In the genomic region with DNA sequence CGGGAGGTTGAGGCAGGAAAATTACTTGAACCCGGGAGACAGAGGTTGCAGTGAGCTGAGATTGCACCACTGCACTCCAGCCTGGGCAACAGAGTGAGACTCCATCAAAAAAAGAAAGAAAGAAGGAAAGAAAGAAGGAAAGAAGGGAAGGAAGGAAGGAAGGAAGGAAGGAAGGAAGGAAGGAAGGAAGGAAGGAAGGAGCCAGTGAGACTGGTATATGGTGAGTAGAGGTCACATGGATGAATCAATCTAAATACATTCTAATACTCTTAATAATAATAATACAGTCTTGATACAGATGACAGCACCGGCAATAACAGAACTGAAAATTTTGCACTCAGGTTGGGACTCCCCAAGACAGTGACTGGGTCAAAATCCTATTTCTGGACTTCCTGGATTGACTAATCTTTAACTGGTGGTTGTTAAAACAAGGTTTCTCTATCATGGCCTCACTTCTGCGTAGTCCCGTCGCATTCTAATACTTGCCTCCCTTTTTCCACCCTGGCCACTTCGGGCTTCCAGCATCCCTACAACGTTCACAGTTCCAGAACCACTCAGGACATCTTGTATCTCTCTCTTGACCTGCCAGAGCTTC, we compare ENCODE assay signal across 14 cellular contexts. TPM values are rescaled to one million over a fixed set of nuclear protein-coding genes. Genes with fewer than 3 reads are reported as not detected.
DNase-seq lines count a peak whose midpoint lies in the region; ATAC-seq and TF ChIP-seq lines count a peak whose summit lies in the region.
"Had no signal": no experiment of that assay in that cellular context is flagged by ENCODE, and none has a peak within 500 bp of the region (broad histone marks: within the 10 kb centered on the region; RNA-seq: fewer than 3 reads in every experiment).

No MANE protein-coding gene starts in this region.

- POLR2A ChIA-PET in HEK293 (lab: Yijun Ruan, JAX): no interaction called here
- POLR2A ChIA-PET in activated CD4-positive, alpha-beta memory T cell treated with anti-CD3 and anti-CD28 coated beads, Interleukin-2, amount 10 ng/mL, durations not matched to agents 7 days and 5 days (lab: Charles Lee): no interaction called here

- no peaks in the 10 kb centered on the region for H3K4me1 Mint-ChIP-seq in activated CD4-positive, alpha-beta memory T cell treated with anti-CD3 and anti-CD28 coated beads, Interleukin-2, amount 10 ng/mL, durations not matched to agents 7 days and 5 days

- ATAC-seq in HG03280 (IDR thresholded peaks at IDR 0.05; ENCODE audit: unreplicated experiment): peak; percentile 95
- ATAC-seq: A549, gastrocnemius medialis had no signal

- no peak overlapping the region for H3K27ac ChIP-seq in HEK293 (ENCODE audit: extremely low read depth, low read depth, low read length)
- H3K27ac ChIP-seq: A549, gastrocnemius medialis had no signal

- H3K27ac Mint-ChIP-seq in activated CD4-positive, alpha-beta memory T cell treated with anti-CD3 and anti-CD28 coated beads, Interleukin-2, amount 10 ng/mL, durations not matched to agents 7 days and 5 days: no peak overlapping the region
- H3K27ac Mint-ChIP-seq: dendritic cell treated with granulocyte-macrophage colony-stimulating factor and Interleukin-4, amounts not matched to agents 40 ng/mL and 50 ng/mL, for 4 days had no signal

- CTCF ChIA-PET in HEK293 (lab: Yijun Ruan, JAX): interaction anchor here (1.1 kb wide), 1 partner anchor 30 kb away, joined by 3 read pairs; no protein-coding TSS in a partner anchor
- CTCF ChIA-PET in activated CD4-positive, alpha-beta memory T cell treated with anti-CD3 and anti-CD28 coated beads, Interleukin-2, amount 10 ng/mL, durations not matched to agents 7 days and 5 days (lab: Charles Lee): no interaction called here

- no peaks in the 10 kb centered on the region for H3K36me3 ChIP-seq in HEK293 (ENCODE audit: control insufficient read depth in 2 of 2, insufficient read depth in 1 of 2, low read length in 2 of 2)
- H3K36me3 ChIP-seq in BE2C: no peaks in the 10 kb centered on the region
- H3K36me3 ChIP-seq: gastrocnemius medialis had no signal

- DNase-seq in CD1c-positive myeloid dendritic cell (ENCODE audit: extremely low spot score) (peak; percentile 28), NCI-H524 treated with DMSO at 0.1 percent for 48 hours (lab: John Stamatoyannopoulos, UW) (no peak), BE2C (no peak), T1000 (lab: John Stamatoyannopoulos, UW) (no peak)
- DNase-seq in activated CD4-positive, alpha-beta memory T cell treated with anti-CD3 and anti-CD28 coated beads, Interleukin-2, amount 10 ng/mL, durations not matched to agents 7 days and 5 days: no peak
- DNase-seq: activated naive CD4-positive, alpha-beta T cell treated with Interleukin-2 at 50 U/mL for 16 hours; EL; gastrocnemius medialis; NCI-H1694 had no signal

- H3K9me3 ChIP-seq in HEK293 (ENCODE audit: control insufficient read depth, insufficient read depth, low read depth, low read length): no peaks in the 10 kb centered on the region
- no peaks in the 10 kb centered on the region for H3K9me3 ChIP-seq in BE2C
- H3K9me3 ChIP-seq: A549, gastrocnemius medialis had no signal

- TF ChIP-seq CTCF in HEK293 (tag by site-specific recombination; IDR thresholded peaks at IDR 0.05) (no peak), BE2C (IDR thresholded peaks at IDR 0.05; ENCODE audit: low read depth, low read length) (no peak)

- no peaks in the 10 kb centered on the region for H3K27me3 Mint-ChIP-seq in activated CD4-positive, alpha-beta memory T cell treated with anti-CD3 and anti-CD28 coated beads, Interleukin-2, amount 10 ng/mL, durations not matched to agents 7 days and 5 days
- H3K27me3 Mint-ChIP-seq: dendritic cell treated with granulocyte-macrophage colony-stimulating factor and Interleukin-4, amounts not matched to agents 40 ng/mL and 50 ng/mL, for 4 days had no signal

- H3K4me3 ChIP-seq in HEK293 (ENCODE audit: low read depth, low read length) (no peak overlapping the region), BE2C (ENCODE audit: low read depth, low read length) (no peak overlapping the region)
- H3K4me3 ChIP-seq: A549, gastrocnemius medialis had no signal

- H3K4me1 ChIP-seq in HEK293 (ENCODE audit: control insufficient read depth, insufficient read depth, low read length): no peaks in the 10 kb centered on the region
- no peaks in the 10 kb centered on the region for H3K4me1 ChIP-seq in BE2C
- H3K4me1 ChIP-seq: A549, gastrocnemius medialis had no signal

- H3K27me3 ChIP-seq in BE2C: no peaks in the 10 kb centered on the region
- H3K27me3 ChIP-seq: gastrocnemius medialis had no signal

- H3K4me3 Mint-ChIP-seq in activated CD4-positive, alpha-beta memory T cell treated with anti-CD3 and anti-CD28 coated beads, Interleukin-2, amount 10 ng/mL, durations not matched to agents 7 days and 5 days: no peak overlapping the region
- H3K4me3 Mint-ChIP-seq: dendritic cell treated with granulocyte-macrophage colony-stimulating factor and Interleukin-4, amounts not matched to agents 40 ng/mL and 50 ng/mL, for 4 days had no signal

- no peaks in the 10 kb centered on the region for H3K9me3 Mint-ChIP-seq in activated CD4-positive, alpha-beta memory T cell treated with anti-CD3 and anti-CD28 coated beads, Interleukin-2, amount 10 ng/mL, durations not matched to agents 7 days and 5 days
- H3K9me3 Mint-ChIP-seq: dendritic cell treated with granulocyte-macrophage colony-stimulating factor and Interleukin-4, amounts not matched to agents 40 ng/mL and 50 ng/mL, for 4 days had no signal

- peak; percentile 46 for TF ChIP-seq POLR2A in GM19099 (IDR thresholded peaks at IDR 0.05; ENCODE audit: extremely low read depth, insufficient read length, low read depth)

- no peaks in the 10 kb centered on the region for H3K36me3 Mint-ChIP-seq in activated CD4-positive, alpha-beta memory T cell treated with anti-CD3 and anti-CD28 coated beads, Interleukin-2, amount 10 ng/mL, durations not matched to agents 7 days and 5 days (ENCODE audit: low read depth)

TF ChIP-seq in HEK293, 187 proteins besides CTCF, POLR2A, EP300 and RAD21:
- TF ChIP-seq ZNF37A (tag by site-specific recombination; IDR thresholded peaks at IDR 0.05): no peak
- TF ChIP-seq PRDM1 (tag by site-specific recombination; IDR thresholded peaks at IDR 0.05): no peak
- no peak for TF ChIP-seq GLI2 (tag by site-specific recombination; IDR thresholded peaks at IDR 0.05; ENCODE audit: borderline replicate concordance, low read depth)
- 0 out of 2 replicates have a peak, but pooled peaks have one; percentile 28 for TF ChIP-seq ZNF366 (tag by site-specific recombination; conservative IDR thresholded peaks at IDR 0.05)
- TF ChIP-seq ZNF146 (tag by site-specific recombination; IDR thresholded peaks at IDR 0.05): no peak
- TF ChIP-seq ZNF530 (tag by site-specific recombination; IDR thresholded peaks at IDR 0.05; ENCODE audit: low read depth): no peak
- no peak for TF ChIP-seq KLF7 (tag by site-specific recombination; IDR thresholded peaks at IDR 0.05; ENCODE audit: borderline replicate concordance)
- TF ChIP-seq, protein P1, sequence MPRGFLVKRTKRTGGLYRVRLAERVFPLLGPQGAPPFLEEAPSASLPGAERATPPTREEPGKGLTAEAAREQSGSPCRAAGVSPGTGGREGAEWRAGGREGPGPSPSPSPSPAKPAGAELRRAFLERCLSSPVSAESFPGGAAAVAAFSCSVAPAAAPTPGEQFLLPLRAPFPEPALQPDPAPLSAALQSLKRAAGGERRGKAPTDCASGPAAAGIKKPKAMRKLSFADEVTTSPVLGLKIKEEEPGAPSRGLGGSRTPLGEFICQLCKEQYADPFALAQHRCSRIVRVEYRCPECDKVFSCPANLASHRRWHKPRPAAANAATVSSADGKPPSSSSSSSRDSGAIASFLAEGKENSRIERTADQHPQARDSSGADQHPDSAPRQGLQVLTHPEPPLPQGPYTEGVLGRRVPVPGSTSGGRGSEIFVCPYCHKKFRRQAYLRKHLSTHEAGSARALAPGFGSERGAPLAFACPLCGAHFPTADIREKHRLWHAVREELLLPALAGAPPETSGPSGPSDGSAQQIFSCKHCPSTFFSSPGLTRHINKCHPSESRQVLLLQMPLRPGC (tag by site-specific recombination; IDR thresholded peaks at IDR 0.05): no peak

RNA-seq across cellular contexts. Expression of a gene that starts 53.5 kb away (rescaled TPM):
- 164 TPM for polyA plus RNA-seq in BE2C (2012; ENCODE audit: insufficient read depth, insufficient read length, low read depth)
- 100 to 1,000 TPM; 246 to 249 TPM for total RNA-seq in activated CD4-positive, alpha-beta memory T cell treated with anti-CD3 and anti-CD28 coated beads, Interleukin-2, amount 10 ng/mL, durations not matched to agents 7 days and 5 days
